8 cellular contexts compared by ENCODE assay signal in the genomic region with DNA sequence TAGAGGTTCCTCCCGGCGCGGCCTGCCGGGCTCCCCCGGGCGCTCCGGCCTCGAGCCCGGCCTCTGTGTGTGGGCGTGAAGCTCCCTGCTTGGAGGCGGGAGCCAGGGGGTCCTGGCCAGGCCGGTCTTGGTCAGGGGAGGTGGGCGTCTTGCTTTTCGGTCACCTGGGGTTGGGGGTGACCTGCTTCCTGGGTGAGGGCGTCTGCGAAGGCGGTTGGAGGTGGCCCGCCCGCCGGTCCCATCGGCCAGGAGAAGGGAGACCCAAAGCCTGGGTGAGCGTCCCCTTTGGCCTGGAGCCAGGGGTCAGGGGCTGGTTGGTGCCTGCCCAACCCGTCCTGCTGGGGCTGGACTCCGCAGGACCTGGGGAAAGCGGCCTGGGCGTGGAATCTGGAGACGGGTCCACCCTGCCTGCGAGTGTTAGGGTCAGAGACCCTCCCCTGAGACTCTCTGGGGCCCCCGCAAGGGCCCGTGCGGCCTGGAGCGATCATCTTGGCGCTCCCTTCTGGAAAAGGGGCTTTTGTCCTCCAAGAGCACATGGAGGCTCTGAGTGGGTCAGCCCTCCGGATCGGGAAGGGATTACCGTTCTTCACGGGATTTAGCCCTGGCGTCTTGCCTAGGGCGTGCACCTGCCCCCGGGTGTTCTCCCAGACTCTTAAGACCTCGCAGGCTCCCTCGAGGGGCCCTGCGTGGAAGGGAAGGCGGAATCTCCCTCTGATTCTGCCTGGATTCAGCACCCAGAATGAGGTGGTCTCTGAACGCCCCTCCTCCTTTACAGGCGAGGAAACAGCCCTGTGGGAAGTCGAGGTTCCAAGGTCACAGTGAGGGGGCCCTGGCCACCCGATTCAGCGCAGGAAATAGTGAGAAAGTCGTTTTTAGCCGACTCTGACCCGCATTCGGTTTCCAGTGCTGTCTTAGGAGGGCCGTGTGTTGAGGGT. TPM values are rescaled to one million over a fixed set of nuclear protein-coding genes. Genes with fewer than 3 reads are reported as not detected.
DNase-seq lines count a peak whose midpoint lies in the region; ATAC-seq, FAIRE-seq and TF ChIP-seq lines count a peak whose summit lies in the region.

No MANE protein-coding gene starts in this region.

- peak; percentile 22 for ATAC-seq in HG03095 (IDR thresholded peaks at IDR 0.05; ENCODE audit: unreplicated experiment)

- H3K27me3 ChIP-seq in SJCRH30 (no peaks in the 10 kb centered on the region), mucosa of stomach (ENCODE audit: control insufficient read depth, insufficient read depth, low read length) (no peaks in the 10 kb centered on the region)

- CTCF ChIA-PET in activated naive CD4-positive, alpha-beta T cell treated with anti-CD3 and anti-CD28 coated beads, Interleukin-2, amount 10 ng/mL, durations not matched to agents 7 days and 5 days (lab: Charles Lee) = no interaction called here

- no peak for TF ChIP-seq CTCF in endothelial cell (IDR thresholded peaks at IDR 0.05; ENCODE audit: unreplicated experiment)

- H3K9ac ChIP-seq in mucosa of stomach (ENCODE audit: low read length) = peak overlapping the region; percentile 94

- H3K4me3 ChIP-seq in SJCRH30 (peak overlapping the region; percentile 96), mucosa of stomach (ENCODE audit: low read length) (peak overlapping the region; percentile 95)

- H3K27me3 Mint-ChIP-seq in activated naive CD4-positive, alpha-beta T cell treated with anti-CD3 and anti-CD28 coated beads, Interleukin-2, amount 10 ng/mL, durations not matched to agents 7 days and 5 days = peaks cover 7% of the 10 kb centered on the region
- H3K27me3 Mint-ChIP-seq in endothelial cell (ENCODE audit: unreplicated experiment) = peaks cover 7% of the 10 kb centered on the region

- peaks cover 2% of the 10 kb centered on the region for H3K36me3 Mint-ChIP-seq in activated naive CD4-positive, alpha-beta T cell treated with anti-CD3 and anti-CD28 coated beads, Interleukin-2, amount 10 ng/mL, durations not matched to agents 7 days and 5 days
- H3K36me3 Mint-ChIP-seq in endothelial cell (ENCODE audit: low read depth, unreplicated experiment) = peaks cover 5% of the 10 kb centered on the region

- FAIRE-seq in HTR-8/SVneo (lab: Jason Lieb, UNC) = no peak

- H3K4me1 ChIP-seq in SJCRH30 = peaks cover 9% of the 10 kb centered on the region; the same call in 1 of the 2 replicates
- H3K4me1 ChIP-seq in mucosa of stomach (ENCODE audit: control insufficient read depth, insufficient read depth, low read length) = peaks cover 38% of the 10 kb centered on the region

- peaks cover 52% of the 10 kb centered on the region for H3K4me1 Mint-ChIP-seq in activated naive CD4-positive, alpha-beta T cell treated with anti-CD3 and anti-CD28 coated beads, Interleukin-2, amount 10 ng/mL, durations not matched to agents 7 days and 5 days
- H3K4me1 Mint-ChIP-seq in endothelial cell (ENCODE audit: unreplicated experiment) = peaks cover 20% of the 10 kb centered on the region

- H3K9me3 ChIP-seq in SJCRH30 (replicated peaks) (no peaks in the 10 kb centered on the region), mucosa of stomach (ENCODE audit: control insufficient read depth, low read length) (no peaks in the 10 kb centered on the region)

- H3K27ac ChIP-seq in SJCRH30 = peak overlapping the region; percentile 86

- H3K4me3 Mint-ChIP-seq in activated naive CD4-positive, alpha-beta T cell treated with anti-CD3 and anti-CD28 coated beads, Interleukin-2, amount 10 ng/mL, durations not matched to agents 7 days and 5 days = peak overlapping the region; percentile 82
- H3K4me3 Mint-ChIP-seq in endothelial cell (ENCODE audit: unreplicated experiment) = peak overlapping the region; percentile 86

- no peak for DNase-seq in activated naive CD4-positive, alpha-beta T cell treated with anti-CD3 and anti-CD28 coated beads, Interleukin-2, amount 10 ng/mL, durations not matched to agents 7 days and 5 days
- no peak for DNase-seq in activated naive CD4-positive, alpha-beta T cell treated with anti-CD3 and anti-CD28 coated beads, Interleukin-2, amount 50 U/mL, for 16 hours
- peak; percentile 72 to 80 for DNase-seq in SJCRH30
- peak; percentile 46 for DNase-seq in endothelial cell (ENCODE audit: low spot score)
- DNase-seq in AML-193 (lab: John Stamatoyannopoulos, UW) = no peak
- no peak for DNase-seq in HTR-8/SVneo (ENCODE audit: insufficient read length, low spot score)

- peak overlapping the region; percentile 75 for H3K27ac Mint-ChIP-seq in activated naive CD4-positive, alpha-beta T cell treated with anti-CD3 and anti-CD28 coated beads, Interleukin-2, amount 10 ng/mL, durations not matched to agents 7 days and 5 days
- peak overlapping the region; percentile 14 for H3K27ac Mint-ChIP-seq in endothelial cell (ENCODE audit: unreplicated experiment)

- H3K36me3 ChIP-seq in SJCRH30 (peaks cover 18% of the 10 kb centered on the region), mucosa of stomach (ENCODE audit: control insufficient read depth, insufficient read depth, low read length) (no peaks in the 10 kb centered on the region)

- no peaks in the 10 kb centered on the region for H3K9me3 Mint-ChIP-seq in activated naive CD4-positive, alpha-beta T cell treated with anti-CD3 and anti-CD28 coated beads, Interleukin-2, amount 10 ng/mL, durations not matched to agents 7 days and 5 days
- H3K9me3 Mint-ChIP-seq in endothelial cell (ENCODE audit: unreplicated experiment) = no peaks in the 10 kb centered on the region

RNA-seq across cellular contexts. Expression of gene BSG, which starts 0.8 kb away (rescaled TPM):
- 546 and 582 TPM in 2 replicates for total RNA-seq in SJCRH30 (2014; rRNA removed; shearing (Covaris generic))
- 353 TPM for total RNA-seq in endothelial cell (ENCODE audit: unreplicated experiment)

RNA-seq across cellular contexts. Expression of gene HCN2, which starts 16.5 kb away (rescaled TPM):
- 0.14 and 0.30 TPM in 2 replicates for total RNA-seq in SJCRH30 (2014; rRNA removed; shearing (Covaris generic))
- total RNA-seq in endothelial cell (ENCODE audit: unreplicated experiment) = 0.28 TPM

RNA-seq across cellular contexts. Expression of gene GZMM, which starts 29.3 kb away (rescaled TPM):
- not detected in 2 replicates for total RNA-seq in SJCRH30 (2014; rRNA removed; shearing (Covaris generic))
- total RNA-seq in endothelial cell (ENCODE audit: unreplicated experiment) = not detected

RNA-seq across cellular contexts. Expression of gene CDC34, which starts 41.6 kb away (rescaled TPM):
- 76.2 and 92.3 TPM in 2 replicates for total RNA-seq in SJCRH30 (2014; rRNA removed; shearing (Covaris generic))
- total RNA-seq in endothelial cell (ENCODE audit: unreplicated experiment) = 126 TPM

Comparison
In these comparisons a context has a peak if more than half of its experiments do, and no peak if none do; other contexts are left out.
1. DNase-seq: peak in SJCRH30 (2 of 2) and endothelial cell (single experiment); none in activated naive CD4-positive, alpha-beta T cell treated with anti-CD3 and anti-CD28 coated beads, Interleukin-2, amount 10 ng/mL, durations not matched to agents 7 days and 5 days (single experiment), activated naive CD4-positive, alpha-beta T cell treated with anti-CD3 and anti-CD28 coated beads, Interleukin-2, amount 50 U/mL, for 16 hours (single experiment), AML-193 (0 of 2) and HTR-8/SVneo (single experiment).